ENCODE assay signal across 19 cellular contexts in genomic region chr11:73464347-73464746, GRCh38.
DNase-seq lines count a peak whose midpoint lies in the region; TF ChIP-seq lines count a peak whose summit lies in the region.
"Had no signal": no experiment of that assay in that cellular context is flagged by ENCODE, and none has a peak within 500 bp of the region (broad histone marks: within the 10 kb centered on the region; RNA-seq: fewer than 3 reads in every experiment).

No MANE protein-coding gene starts in this region.

- in situ Hi-C loops in GM23248 (cut with MboI) = no loop called here

- H3K4me1 Mint-ChIP-seq in CD14-positive monocyte = peaks cover 61% of the 10 kb centered on the region
- H3K4me1 Mint-ChIP-seq: neural progenitor cell had no signal

- intact Hi-C loops in CD14-positive monocyte (cut with micrococcal nuclease) = loop anchor here in 1 of 2 donors (10.0 kb wide), 1 partner anchor 130 kb away; the partner anchor contains the start of gene FAM168A

- peaks cover 0 to 5% (median 0%) of the 10 kb centered on the region in 7 donors for H3K9me3 Mint-ChIP-seq in CD14-positive monocyte
- H3K9me3 Mint-ChIP-seq: neural progenitor cell had no signal

- peak overlapping the region; percentile 51 for H3K27ac ChIP-seq in GM23248
- H3K27ac ChIP-seq in right atrium auricular region = peak overlapping the region; percentile 46 to 88
- H3K27ac ChIP-seq: KMS-11, neural progenitor cell had no signal

- H3K36me3 ChIP-seq in GM23248 (ENCODE audit: low read depth) (no peaks in the 10 kb centered on the region), right atrium auricular region (no peaks in the 10 kb centered on the region)
- H3K36me3 ChIP-seq: neural progenitor cell had no signal

- peak overlapping the region in 1 of 7 donors; percentile 36 for H3K27ac Mint-ChIP-seq in CD14-positive monocyte
- H3K27ac Mint-ChIP-seq: neural progenitor cell had no signal

- H2AFZ ChIP-seq in GM23248 = no peak overlapping the region
- H2AFZ ChIP-seq: neural progenitor cell had no signal

- H3K9me2 ChIP-seq in GM23248 (ENCODE audit: insufficient read depth) = no peaks in the 10 kb centered on the region

- no peak overlapping the region for H3K4me3 Mint-ChIP-seq in CD14-positive monocyte
- H3K4me3 Mint-ChIP-seq: neural progenitor cell had no signal

- H3K9me3 ChIP-seq in GM23248 (ENCODE audit: low read depth) (no peaks in the 10 kb centered on the region), right atrium auricular region (no peaks in the 10 kb centered on the region)
- H3K9me3 ChIP-seq: Caco-2 had no signal

- no peaks in the 10 kb centered on the region for H3K27me3 Mint-ChIP-seq in CD14-positive monocyte (ENCODE audit: low read depth in 3 of 3)

- H3K79me2 ChIP-seq in GM23248 (ENCODE audit: insufficient read depth) = peaks cover 3% of the 10 kb centered on the region

- peaks cover 8 to 19% of the 10 kb centered on the region in 2 donors for H3K36me3 Mint-ChIP-seq in CD14-positive monocyte

- no peaks in the 10 kb centered on the region for H3K27me3 ChIP-seq in GM23248 (replicated peaks; ENCODE audit: insufficient read depth)
- no peaks in the 10 kb centered on the region for H3K27me3 ChIP-seq in right atrium auricular region
- H3K27me3 ChIP-seq: neural progenitor cell had no signal

- no peaks in the 10 kb centered on the region for H4K20me1 ChIP-seq in GM23248 (ENCODE audit: insufficient read depth)

- H3K4me1 ChIP-seq in GM23248 (ENCODE audit: insufficient read depth) (peaks cover 40% of the 10 kb centered on the region), right atrium auricular region (peaks cover 0 to 73% of the 10 kb centered on the region in 2 donors)
- H3K4me1 ChIP-seq: Caco-2 had no signal

- WGBS in GM23248 (ENCODE audit: low coverage in 1 of 2, low lambda C conversion rate in 2 of 2, missing lambda C conversion rate in 2 of 2), 2 experiments = 66 to 80% methylated on average over 2 of the region's 2 CpGs

- peaks cover 35% of the 10 kb centered on the region for H3F3A ChIP-seq in GM23248 (ENCODE audit: insufficient read depth)

- no peak for TF ChIP-seq CTCF in AG10803 (conservative IDR thresholded peaks at IDR 0.05; ENCODE audit: low read length)
- no peak for TF ChIP-seq CTCF in right atrium auricular region (IDR thresholded peaks at IDR 0.05)
- no peak for TF ChIP-seq CTCF in CD14-positive monocyte (IDR thresholded peaks at IDR 0.05)

- H3K9ac ChIP-seq in GM23248 = no peak overlapping the region
- H3K9ac ChIP-seq: KMS-11, neural progenitor cell had no signal

- no peak overlapping the region for H3K4me3 ChIP-seq in AG10803 (ENCODE audit: low read length)
- H3K4me3 ChIP-seq in GM23248 = no peak overlapping the region
- no peak overlapping the region for H3K4me3 ChIP-seq in right atrium auricular region
- H3K4me3 ChIP-seq: neural progenitor cell had no signal

- H3K4me2 ChIP-seq in GM23248 (ENCODE audit: unreplicated experiment) = no peak overlapping the region
- H3K4me2 ChIP-seq: KMS-11, neural progenitor cell had no signal

- DNase-seq in AG10803 (ENCODE audit: low read depth) (peak; percentile 26), GM23248 (peak; percentile 21), amniotic epithelial cell (ENCODE audit: low read depth) (peak; percentile 27), right atrium auricular region (ENCODE audit: low spot score) (no peak), CD14-positive monocyte (ENCODE audit: low spot score) (no peak), globus pallidus (ENCODE audit: low spot score) (no peak), NOMO-1 (lab: John Stamatoyannopoulos, UW; ENCODE audit: unreplicated experiment in 2 of 2) (no peak)
- DNase-seq in activated CD4-positive, alpha-beta T cell treated with anti-CD3 and anti-CD28 coated beads for 48 hours = no peak
- DNase-seq: activated T-cell treated with anti-CD3 and anti-CD28 coated beads, Interleukin-2, amount 50 U/mL, for 1 hour; amniotic stem cell; Caco-2; central memory CD4-positive, alpha-beta T cell; NCI-H187; NCI-H69; posterior cingulate gyrus; stimulated activated CD4-positive, alpha-beta T cell treated with anti-CD3 and anti-CD28 coated beads, Interleukin-1b, Interleukin-23, amount 100 ng/mL, for 48 hours; substantia nigra had no signal

Comparison
In these comparisons a context has a peak if more than half of its experiments do, and no peak if none do; other contexts are left out.
1. DNase-seq: peak in AG10803 (single experiment), GM23248 (single experiment) and amniotic epithelial cell (single experiment); none in right atrium auricular region (single experiment), CD14-positive monocyte (single experiment), activated CD4-positive, alpha-beta T cell treated with anti-CD3 and anti-CD28 coated beads for 48 hours (single experiment), globus pallidus (single experiment) and NOMO-1 (0 of 2).